In genomic region chr10:50544095-50544856, GRCh38 we compare ENCODE assay signal across 2 cellular contexts.
A peak's percentile ranks its signal among the peaks of the same experiment; 100 is the strongest.
TF ChIP-seq lines count a peak whose summit lies in the region.

No MANE protein-coding gene starts in this region.

TF ChIP-seq in HepG2, 621 proteins besides CTCF, POLR2A, EP300 and RAD21:
- peak; percentile 84 to 88 for TF ChIP-seq MAFK (conservative IDR thresholded peaks at IDR 0.05 in 1 of 2, IDR thresholded peaks at IDR 0.05 in 1 of 2; ENCODE audit: low read length in 2 of 2)
- no peak for TF ChIP-seq SP2 (CRISPR knock-in tag; IDR thresholded peaks at IDR 0.05)
- TF ChIP-seq ZFP41 (CRISPR knock-in tag; IDR thresholded peaks at IDR 0.05; ENCODE audit: borderline replicate concordance) = no peak
- TF ChIP-seq NFE2L1 (CRISPR knock-in tag; IDR thresholded peaks at IDR 0.05; ENCODE audit: borderline replicate concordance) = no peak
- TF ChIP-seq MAFF (IDR thresholded peaks at IDR 0.05; ENCODE audit: low read depth, low read length) = peak; percentile 90
- no peak for TF ChIP-seq RXRB (CRISPR knock-in tag; IDR thresholded peaks at IDR 0.05; ENCODE audit: borderline replicate concordance)
- TF ChIP-seq ZNF629 (CRISPR knock-in tag; conservative IDR thresholded peaks at IDR 0.05) = peak; percentile 76
TF ChIP-seq in HepG2: peak in this region for 3.

TF ChIP-seq in GM12878, 131 proteins besides CTCF, POLR2A, EP300 and RAD21:
- TF ChIP-seq SPI1 (IDR thresholded peaks at IDR 0.05; ENCODE audit: borderline replicate concordance, insufficient read depth, low read depth, low read length) (no peak), EGR1 (IDR thresholded peaks at IDR 0.05; ENCODE audit: borderline replicate concordance in 1 of 2, low read depth in 2 of 2, low read length in 2 of 2) (no peak), MYC (IDR thresholded peaks at IDR 0.05; ENCODE audit: insufficient read depth, insufficient read length, insufficient replicate concordance, low read length, severe bottlenecking) (no peak), ZBED1 (IDR thresholded peaks at IDR 0.05; ENCODE audit: borderline replicate concordance) (no peak), ZNF217 (IDR thresholded peaks at IDR 0.05) (peak; percentile 69; the same call in 1 of the 2 replicates), ZNF592 (IDR thresholded peaks at IDR 0.05) (no peak), SMAD1 (IDR thresholded peaks at IDR 0.05; ENCODE audit: low read depth, partially characterized antibody) (no peak), SMARCA5 (IDR thresholded peaks at IDR 0.05) (0 out of 2 replicates have a peak, but pooled peaks have one; percentile 26), SMC3 (IDR thresholded peaks at IDR 0.05; ENCODE audit: borderline replicate concordance, low read length) (no peak)
TF ChIP-seq in GM12878: peak in this region for 2.
